12 cellular contexts compared by ENCODE assay signal in the genomic region with DNA sequence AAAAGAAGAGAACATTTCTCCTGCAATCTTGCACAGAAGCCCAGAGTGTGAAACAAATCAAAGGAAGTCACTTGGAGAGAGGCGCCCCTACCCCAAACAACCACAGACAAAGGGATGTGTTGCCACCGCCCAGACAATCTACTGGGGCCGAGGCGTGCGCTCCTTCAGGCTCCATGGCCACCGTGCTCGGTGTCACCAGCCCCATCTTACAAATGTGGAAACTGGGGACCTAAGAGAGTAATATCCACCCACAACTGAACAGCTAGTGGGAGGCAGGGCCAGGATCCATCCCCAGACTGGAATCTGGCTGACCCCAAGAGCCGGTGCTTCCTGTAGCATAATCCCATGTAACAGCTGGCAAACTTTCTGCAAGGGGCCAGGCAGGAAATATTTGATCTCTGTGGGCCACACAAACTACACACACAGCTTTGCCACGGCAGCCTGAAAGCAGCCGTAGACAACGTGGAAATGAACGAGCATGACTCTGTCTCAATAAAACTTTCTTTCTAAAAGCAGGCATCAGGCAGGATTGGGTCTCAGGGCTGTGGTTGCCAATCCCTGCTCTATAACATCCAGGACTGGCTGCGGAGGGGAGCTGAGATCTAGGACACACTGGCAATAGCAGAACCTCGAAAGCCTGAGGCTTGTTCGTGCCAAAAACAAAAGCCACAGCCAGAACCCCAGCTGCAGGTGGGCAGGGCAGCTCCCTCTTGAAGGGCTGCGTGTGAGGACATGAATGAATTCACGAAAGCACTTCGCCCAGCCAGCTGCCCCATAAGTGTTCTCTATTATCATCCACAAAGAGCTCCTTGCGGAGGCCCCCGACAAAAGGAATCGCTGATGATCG. TPM values are rescaled to one million over a fixed set of nuclear protein-coding genes. Genes with fewer than 3 reads are reported as not detected.
DNase-seq lines count a peak whose midpoint lies in the region; ATAC-seq, FAIRE-seq and TF ChIP-seq lines count a peak whose summit lies in the region.
"Had no signal": no experiment of that assay in that cellular context is flagged by ENCODE, and none has a peak within 500 bp of the region (broad histone marks: within the 10 kb centered on the region; RNA-seq: fewer than 3 reads in every experiment).

No MANE protein-coding gene starts in this region.

- CTCF ChIA-PET in HepG2 (lab: Yijun Ruan, JAX; ENCODE audit: low intra/inter-chr PET ratio, low total read pairs), result no interaction called here

- WGBS in liver, result 75% methylated on average over 22 of the region's 22 CpGs
- WGBS in HepG2 (ENCODE audit: low lambda C conversion rate), result 57% methylated on average over 18 of the region's 22 CpGs

- H2AFZ ChIP-seq in HepG2 (ENCODE audit: low read length), result no peak overlapping the region
- H2AFZ ChIP-seq: PC-9 had no signal

- no peak overlapping the region for H3K27ac Mint-ChIP-seq in type B pancreatic cell
- H3K27ac Mint-ChIP-seq: progenitor cell of endocrine pancreas had no signal

- POLR2A ChIA-PET in HepG2 (lab: Yijun Ruan, JAX), result interaction anchor here (0.9 kb wide), 1 partner anchor 86 kb away, joined by 3 read pairs; no protein-coding TSS in a partner anchor

- no TSS peak for BruUV-seq in HepG2 (replicated peaks; lab: Mats Ljungman, UMichigan)

- no peak for TF ChIP-seq RAD21 in liver (IDR thresholded peaks at IDR 0.05)
- no peak for TF ChIP-seq RAD21 in HepG2 (CRISPR knock-in tag; IDR thresholded peaks at IDR 0.05)

- no peaks in the 10 kb centered on the region for H3K27me3 ChIP-seq in liver (ENCODE audit: control insufficient read depth in 4 of 4, insufficient read depth in 4 of 4, low read length in 3 of 4)
- peaks cover 8 to 34% of the 10 kb centered on the region in 2 experiments; a peak in 4 of 5 replicates for H3K27me3 ChIP-seq in HepG2 (ENCODE audit: control insufficient read depth in 1 of 2, insufficient read depth in 2 of 2, low read length in 2 of 2)

- TF ChIP-seq CTCF in liver (IDR thresholded peaks at IDR 0.05; ENCODE audit: low read depth, low read length, missing input control), result no peak
- no peak for TF ChIP-seq CTCF in HepG2 (CRISPR knock-in tag; IDR thresholded peaks at IDR 0.05)
- TF ChIP-seq CTCF in fibroblast of villous mesenchyme (IDR thresholded peaks at IDR 0.05; ENCODE audit: insufficient read depth, low read depth, low read length), result no peak
- no peak for TF ChIP-seq CTCF in type B pancreatic cell (conservative IDR thresholded peaks at IDR 0.05)

- H3K27ac ChIP-seq in liver (ENCODE audit: low read depth in 1 of 2, low read length in 2 of 2) (no peak overlapping the region), HepG2 (ENCODE audit: extremely low read length, insufficient read depth, low read length) (no peak overlapping the region)
- H3K27ac ChIP-seq: PC-9 had no signal

- H3K4me3 Mint-ChIP-seq in type B pancreatic cell, result peak overlapping the region; percentile 10

- H3K4me1 ChIP-seq in liver (ENCODE audit: control insufficient read depth in 4 of 4, insufficient read depth in 4 of 4, low read length in 3 of 4) (peaks cover 2 to 16% (median 5%) of the 10 kb centered on the region in 4 donors), HepG2 (ENCODE audit: insufficient read depth, low read length) (0 out of 2 replicates have a peak, but pooled peaks cover 5% of the 10 kb centered on the region)

- TF ChIP-seq EP300 in HepG2 (IDR thresholded peaks at IDR 0.05; ENCODE audit: low read depth in 2 of 2, low read length in 2 of 2) (no peak), HepG2 (CRISPR knock-in tag; IDR thresholded peaks at IDR 0.05; ENCODE audit: borderline replicate concordance) (no peak)

- H3K36me3 ChIP-seq in liver (ENCODE audit: control insufficient read depth in 4 of 4, insufficient read depth in 3 of 4, low read depth in 1 of 4, low read length in 3 of 4) (no peaks in the 10 kb centered on the region), HepG2 (replicated peaks in 1 of 2; ENCODE audit: control insufficient read depth in 1 of 2, insufficient read depth in 2 of 2, low read length in 2 of 2) (no peaks in the 10 kb centered on the region)

- H3K4me3 ChIP-seq in liver (ENCODE audit: low read depth in 1 of 3, low read length in 3 of 3) (no peak overlapping the region), HepG2 (replicated peaks in 1 of 3; ENCODE audit: insufficient read depth in 1 of 3, low read depth in 2 of 3, low read length in 3 of 3) (no peak overlapping the region), fibroblast of villous mesenchyme (ENCODE audit: low read depth, low read length) (no peak overlapping the region)
- H3K4me3 ChIP-seq: GM12878, PC-9 had no signal

- no peaks in the 10 kb centered on the region for H3K36me3 Mint-ChIP-seq in type B pancreatic cell

- no peak for TF ChIP-seq POLR2A in HepG2 (IDR thresholded peaks at IDR 0.05; ENCODE audit: insufficient read depth in 1 of 2, low read depth in 2 of 2, low read length in 2 of 2)

- H3K27me3 Mint-ChIP-seq in type B pancreatic cell, result peaks cover 29% of the 10 kb centered on the region

- H3K4me2 ChIP-seq in HepG2 (ENCODE audit: low read depth, low read length), result no peak overlapping the region
- H3K4me2 ChIP-seq: PC-9 had no signal

- peaks cover 30% of the 10 kb centered on the region for H3K4me1 Mint-ChIP-seq in type B pancreatic cell (ENCODE audit: unreplicated experiment)

- H3K9me3 ChIP-seq in liver (ENCODE audit: control insufficient read depth in 4 of 4, low read length in 3 of 4), result peaks cover 0 to 5% (median 0%) of the 10 kb centered on the region in 4 donors
- peaks cover 7% of the 10 kb centered on the region for H3K9me3 ChIP-seq in HepG2 (ENCODE audit: low read length)

- H3K9ac ChIP-seq in liver (ENCODE audit: low read depth in 1 of 2, low read length in 2 of 2) (no peak overlapping the region), HepG2 (ENCODE audit: insufficient read depth, low read depth, low read length) (no peak overlapping the region)

- intact Hi-C loops in HepG2 (cut with micrococcal nuclease; ENCODE audit: unreplicated experiment), result loop anchor here (10.0 kb wide), 1 partner anchor 321 kb away; no protein-coding TSS in a partner anchor

- in situ Hi-C loops in HepG2 (cut with HindIII; ENCODE audit: extremely low pct_ligation_motif_present, low pct_unique_long_range_greater_than_20kb), result loop anchor here (5.0 kb wide), 1 partner anchor 58 kb away; no protein-coding TSS in a partner anchor

- H3K9me3 Mint-ChIP-seq in type B pancreatic cell, result no peaks in the 10 kb centered on the region

- DNase-seq in HepG2 (ENCODE audit: low spot score) (no peak), NCI-H748 treated with DMSO at 0.1 percent for 48 hours (lab: John Stamatoyannopoulos, UW) (peak; percentile 69), fibroblast of villous mesenchyme (ENCODE audit: low read depth) (peak; percentile 62), type B pancreatic cell (ENCODE audit: extremely low spot score, unreplicated experiment) (no peak), cerebellar nuclear complex (lab: John Stamatoyannopoulos, UW) (no peak), T-helper 1 cell (no peak)
- no peak for DNase-seq in stimulated activated CD8-positive, alpha-beta memory T cell treated with anti-CD3 and anti-CD28 coated beads, Interleukin-4, amount 100 ng/mL, for 48 hours
- DNase-seq: hippocampal formation, PC-9 had no signal

- no peak for FAIRE-seq in HepG2 (lab: Jason Lieb, UNC)
- FAIRE-seq: GM12878 had no signal

- H4K20me1 ChIP-seq in HepG2 (ENCODE audit: insufficient read depth, low read length), result peaks cover 3% of the 10 kb centered on the region; the same call in 1 of the 2 replicates

- ATAC-seq in HepG2, result no peak
- ATAC-seq: GM12878 had no signal

- no peaks in the 10 kb centered on the region for H3K79me2 ChIP-seq in HepG2 (ENCODE audit: insufficient read depth, low read length)

RNA-seq across cellular contexts. Expression of a gene that starts 26.6 kb away (rescaled TPM):
- 1 to 10 TPM in 1 of 2 donors, under 1 TPM in 1; 0.17 to 9.3 TPM for total RNA-seq in liver
- polyA plus RNA-seq in liver, result 1 to 10 TPM in 1 of 2 donors, under 1 TPM in 1; 0.69 to 1.0 TPM
- total RNA-seq in HepG2 (2016; rRNA removed; fragmentation: Illumina TruSeq; extraction: Trizol), result 48.3 and 61.7 TPM in 2 replicates
- 23.8 and 27.0 TPM in 2 replicates for total RNA-seq in HepG2 (2016; cell fraction: cytosol; rRNA removed; fragmentation: Illumina TruSeq; extraction: Trizol; ENCODE audit: low read depth)
- 48.0 and 66.5 TPM in 2 replicates for total RNA-seq in HepG2 (2016; cell fraction: insoluble cytoplasmic fraction; rRNA removed; fragmentation: Illumina TruSeq; extraction: Trizol)
- total RNA-seq in HepG2 (2016; cell fraction: membrane; rRNA removed; fragmentation: Illumina TruSeq; extraction: Trizol), result 37.7 and 42.3 TPM in 2 replicates
- 23.1 and 24.3 TPM in 2 replicates for total RNA-seq in HepG2 (2016; cell fraction: nucleus; rRNA removed; fragmentation: Illumina TruSeq; extraction: Trizol)
- 7.7 and 10.6 TPM in 2 replicates for polyA plus RNA-seq in HepG2 (2011; rRNA removed)
- 8.9 and 11.0 TPM in 2 replicates for polyA plus RNA-seq in HepG2 (2011; cell fraction: cytosol; rRNA removed)
- 3.9 and 4.5 TPM in 2 replicates for polyA plus RNA-seq in HepG2 (2011; cell fraction: nucleus; rRNA removed)
- 5.7 and 16.9 TPM in 2 replicates for polyA plus RNA-seq in HepG2 (2012)
- polyA plus RNA-seq in HepG2 (2016; cell fraction: cytosol; fragmentation: Illumina TruSeq; extraction: Trizol; ENCODE audit: low read depth), result 28.1 and 34.5 TPM in 2 replicates
- 76.0 and 95.5 TPM in 2 replicates for polyA plus RNA-seq in HepG2 (2016; cell fraction: insoluble cytoplasmic fraction; fragmentation: Illumina TruSeq; extraction: Trizol; ENCODE audit: low read depth)
- polyA plus RNA-seq in HepG2 (2016; cell fraction: membrane; fragmentation: Illumina TruSeq; extraction: Trizol; ENCODE audit: low read depth), result 36.4 and 39.0 TPM in 2 replicates
- 38.9 and 39.5 TPM in 2 replicates for polyA plus RNA-seq in HepG2 (2016; cell fraction: nucleus; fragmentation: Illumina TruSeq; extraction: Trizol; ENCODE audit: insufficient read depth, low read depth)
- polyA minus RNA-seq in HepG2 (2011; rRNA and poly(A)+ RNA removed; ENCODE audit: low replicate concordance), result 7.2 and 33.6 TPM in 2 replicates
- polyA minus RNA-seq in HepG2 (2011; cell fraction: cytosol; rRNA and poly(A)+ RNA removed), result 3.9 and 4.1 TPM in 2 replicates
- polyA minus RNA-seq in HepG2 (2011; cell fraction: nucleus; rRNA and poly(A)+ RNA removed), result 4.7 and 6.2 TPM in 2 replicates
- 5.8 and 8.6 TPM in 2 replicates for total RNA-seq in fibroblast of villous mesenchyme
- total RNA-seq in type B pancreatic cell (ENCODE audit: low replicate concordance), result 13.7 and 39.9 TPM in 2 replicates

RNA-seq across cellular contexts. Expression of a gene that starts 35.5 kb away (rescaled TPM):
- total RNA-seq in liver (under 1 TPM; 0.37 to 0.42 TPM), HepG2 (2016; rRNA removed; fragmentation: Illumina TruSeq; extraction: Trizol) (0.13 TPM in 1 of 2 replicates, not detected in the other), fibroblast of villous mesenchyme (8.2 and 8.4 TPM in 2 replicates), type B pancreatic cell (ENCODE audit: low replicate concordance) (3.1 and 4.9 TPM in 2 replicates)
- polyA plus RNA-seq in liver (under 1 TPM; 0.44 to 0.75 TPM), HepG2 (2011; rRNA removed) (0.26 and 0.29 TPM in 2 replicates)
- total RNA-seq in HepG2 (2016; cell fraction: cytosol; rRNA removed; fragmentation: Illumina TruSeq; extraction: Trizol; ENCODE audit: low read depth), result 0.35 TPM in 1 of 2 replicates, not detected in the other
- total RNA-seq in HepG2 (2016; cell fraction: insoluble cytoplasmic fraction; rRNA removed; fragmentation: Illumina TruSeq; extraction: Trizol), result not detected in 2 replicates
- total RNA-seq in HepG2 (2016; cell fraction: membrane; rRNA removed; fragmentation: Illumina TruSeq; extraction: Trizol), result not detected in 2 replicates
- total RNA-seq in HepG2 (2016; cell fraction: nucleus; rRNA removed; fragmentation: Illumina TruSeq; extraction: Trizol), result not detected in 2 replicates
- 0.13 and 0.28 TPM in 2 replicates for polyA plus RNA-seq in HepG2 (2011; cell fraction: cytosol; rRNA removed)
- polyA plus RNA-seq in HepG2 (2011; cell fraction: nucleus; rRNA removed), result 0.16 and 0.37 TPM in 2 replicates
- not detected in 2 replicates for polyA plus RNA-seq in HepG2 (2012)
- 0.35 and 0.65 TPM in 2 replicates for polyA plus RNA-seq in HepG2 (2016; cell fraction: cytosol; fragmentation: Illumina TruSeq; extraction: Trizol; ENCODE audit: low read depth)
- not detected in 2 replicates for polyA plus RNA-seq in HepG2 (2016; cell fraction: insoluble cytoplasmic fraction; fragmentation: Illumina TruSeq; extraction: Trizol; ENCODE audit: low read depth)
- 0.33 TPM in 1 of 2 replicates, not detected in the other for polyA plus RNA-seq in HepG2 (2016; cell fraction: membrane; fragmentation: Illumina TruSeq; extraction: Trizol; ENCODE audit: low read depth)
- polyA plus RNA-seq in HepG2 (2016; cell fraction: nucleus; fragmentation: Illumina TruSeq; extraction: Trizol; ENCODE audit: insufficient read depth, low read depth), result not detected in 2 replicates
- 0.44 and 7.8 TPM in 2 replicates for polyA minus RNA-seq in HepG2 (2011; rRNA and poly(A)+ RNA removed; ENCODE audit: low replicate concordance)
- not detected in 2 replicates for polyA minus RNA-seq in HepG2 (2011; cell fraction: cytosol; rRNA and poly(A)+ RNA removed)
- not detected in 2 replicates for polyA minus RNA-seq in HepG2 (2011; cell fraction: nucleus; rRNA and poly(A)+ RNA removed)

Comparison
In these comparisons a context has a peak if more than half of its experiments do, and no peak if none do; other contexts are left out.
1. DNase-seq: peak in NCI-H748 treated with DMSO at 0.1 percent for 48 hours (single experiment) and fibroblast of villous mesenchyme (single experiment); none in HepG2 (single experiment), type B pancreatic cell (single experiment), cerebellar nuclear complex (0 of 2), stimulated activated CD8-positive, alpha-beta memory T cell treated with anti-CD3 and anti-CD28 coated beads, Interleukin-4, amount 100 ng/mL, for 48 hours (single experiment) and T-helper 1 cell (0 of 5).